ENCODE assay signal across 1 cellular context in the genomic region with DNA sequence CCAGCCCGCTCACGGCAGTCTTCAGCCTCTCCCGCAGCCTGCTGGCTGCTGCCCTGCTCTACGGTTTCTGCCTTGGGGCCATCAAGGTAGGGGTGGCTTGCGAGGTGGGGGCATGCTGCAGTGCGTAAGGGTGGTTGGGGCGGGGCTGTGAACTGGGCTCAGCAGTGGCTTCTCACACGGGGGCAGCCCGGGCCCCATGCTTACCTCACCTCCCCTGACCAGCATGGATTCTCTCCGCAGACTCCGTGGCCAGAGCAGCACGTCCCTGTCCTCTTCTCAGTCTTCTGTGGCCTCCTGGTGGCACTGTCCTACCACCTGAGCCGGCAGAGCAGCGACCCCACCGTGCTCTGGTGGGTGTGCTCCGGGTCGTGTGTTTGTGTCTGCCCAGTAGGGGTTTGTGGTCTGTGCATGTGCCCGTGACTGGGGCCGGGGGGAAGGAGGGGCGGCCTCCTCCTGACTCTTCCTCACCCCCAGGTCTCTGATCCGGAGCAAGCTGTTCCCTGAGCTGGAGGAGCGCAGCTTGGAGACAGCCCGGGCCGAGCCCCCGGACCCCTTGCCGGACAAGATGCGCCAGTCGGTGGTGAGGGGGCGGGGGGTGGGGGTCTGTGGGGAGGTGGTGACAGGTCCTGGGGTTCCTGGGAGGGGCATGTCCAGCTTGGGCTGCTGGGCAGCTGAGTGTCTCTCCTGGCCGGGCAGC.
TF ChIP-seq lines count a peak whose summit lies in the region.

No MANE protein-coding gene starts in this region.

TF ChIP-seq in GM12878, 131 proteins besides CTCF, POLR2A, EP300 and RAD21:
- no peak for TF ChIP-seq SMC3 (IDR thresholded peaks at IDR 0.05; ENCODE audit: borderline replicate concordance, low read length)
- no peak for TF ChIP-seq TBL1XR1 (IDR thresholded peaks at IDR 0.05; ENCODE audit: low read depth, low read length)
TF ChIP-seq in GM12878: peak in this region for 0.
